Comparison of ENCODE assay signal across 11 cellular contexts in the genomic region with DNA sequence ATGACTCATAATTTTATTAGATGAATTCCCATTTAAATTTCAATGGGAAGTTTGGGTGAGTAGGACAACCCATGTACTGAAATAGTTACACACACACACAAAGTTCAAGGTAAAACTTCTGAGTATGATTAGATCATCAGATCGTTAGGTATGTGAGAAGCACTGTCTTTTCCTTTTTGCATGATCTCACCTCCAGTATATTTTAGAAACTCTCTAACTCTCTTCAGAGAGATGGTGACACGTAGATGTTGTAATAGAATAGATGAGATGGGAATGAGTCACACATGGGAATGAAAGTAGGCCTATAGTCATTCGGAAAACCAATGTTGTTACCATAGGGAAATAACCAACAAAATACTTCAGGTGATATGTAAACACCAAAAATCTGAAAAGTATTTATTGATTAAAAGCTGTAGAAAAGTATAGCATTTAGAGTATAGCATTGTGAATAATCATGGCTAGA. TPM values are rescaled to one million over a fixed set of nuclear protein-coding genes. Genes with fewer than 3 reads are reported as not detected.
DNase-seq lines count a peak whose midpoint lies in the region; ATAC-seq and FAIRE-seq lines count a peak whose summit lies in the region.
"Had no signal": no experiment of that assay in that cellular context is flagged by ENCODE, and none has a peak within 500 bp of the region (broad histone marks: within the 10 kb centered on the region; RNA-seq: fewer than 3 reads in every experiment).

No MANE protein-coding gene starts in this region.

- ATAC-seq in GM19351 (IDR thresholded peaks at IDR 0.05; ENCODE audit: unreplicated experiment) (peak; percentile 69), GM19328 (IDR thresholded peaks at IDR 0.05; ENCODE audit: unreplicated experiment) (no peak), HG03571 (IDR thresholded peaks at IDR 0.05; ENCODE audit: unreplicated experiment) (no peak)

- DNase-seq in A172 (ENCODE audit: low spot score) = peak; percentile 94
- DNase-seq in RCC 7860 (ENCODE audit: low spot score) = peak; percentile 100
- DNase-seq in fibroblast of the conjunctiva (ENCODE audit: low read depth) = peak; percentile 69
- no peak for DNase-seq in cerebellum (ENCODE audit: low spot score)
- no peak for DNase-seq in NCI-H510A treated with DMSO at 0.1 percent for 48 hours (lab: John Stamatoyannopoulos, UW)
- DNase-seq: activated CD4-positive, alpha-beta T cell treated with anti-CD3 and anti-CD28 coated beads for 48 hours; NCI-H1694 treated with DMSO at 0.1 percent for 48 hours; occipital lobe had no signal

- peak; percentile 94 for FAIRE-seq in RCC 7860 (lab: Jason Lieb, UNC)

RNA-seq across cellular contexts. Expression of gene KRT23, which starts 22.2 kb away (rescaled TPM):
- total RNA-seq in A172 (2014; rRNA removed; shearing (Covaris generic)) = not detected in 2 replicates
- total RNA-seq in cerebellum = not detected

RNA-seq across cellular contexts. Expression of gene KRT20, which starts 30.2 kb away (rescaled TPM):
- total RNA-seq in A172 (2014; rRNA removed; shearing (Covaris generic)) = not detected in 2 replicates
- total RNA-seq in cerebellum = 0.82 TPM
- total RNA-seq: occipital lobe had no signal

RNA-seq across cellular contexts. Expression of gene KRT12, which starts 48.2 kb away (rescaled TPM):
- not detected in 2 replicates for total RNA-seq in A172 (2014; rRNA removed; shearing (Covaris generic))
- total RNA-seq in cerebellum = not detected
- total RNA-seq: occipital lobe had no signal

RNA-seq across cellular contexts. Expression of gene KRT39, which starts 51.5 kb away (rescaled TPM):
- total RNA-seq in A172 (2014; rRNA removed; shearing (Covaris generic)) = not detected in 2 replicates
- total RNA-seq in cerebellum = not detected
- total RNA-seq: occipital lobe had no signal

Comparison
In these comparisons a context has a peak if more than half of its experiments do, and no peak if none do; other contexts are left out.
1. DNase-seq: peak in A172 (single experiment), RCC 7860 (single experiment) and fibroblast of the conjunctiva (single experiment); none in cerebellum (single experiment) and NCI-H510A treated with DMSO at 0.1 percent for 48 hours (single experiment).